Comparison of ENCODE assay signal across 17 cellular contexts in the genomic region with DNA sequence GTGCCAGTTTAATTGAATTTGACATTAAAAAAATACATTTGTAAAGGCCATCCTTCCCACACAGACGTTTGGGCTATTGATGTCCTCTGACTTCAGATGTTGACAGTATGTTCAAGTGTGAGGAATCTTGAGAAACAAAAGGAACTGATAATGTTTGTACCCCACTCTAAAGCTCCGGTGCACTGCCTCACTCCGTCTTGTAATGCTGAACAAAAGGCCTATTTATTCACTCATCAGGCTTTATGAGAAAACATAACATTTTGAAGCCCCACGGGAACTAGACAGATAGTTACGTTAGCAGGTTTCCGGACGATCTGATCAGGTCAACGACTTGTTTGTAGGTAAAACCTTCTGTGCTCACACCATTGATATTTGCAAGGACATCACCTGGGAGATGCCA. TPM values are rescaled to one million over a fixed set of nuclear protein-coding genes. Genes with fewer than 3 reads are reported as not detected.
DNase-seq lines count a peak whose midpoint lies in the region; ATAC-seq, FAIRE-seq and TF ChIP-seq lines count a peak whose summit lies in the region.
"Had no signal": no experiment of that assay in that cellular context is flagged by ENCODE, and none has a peak within 500 bp of the region (broad histone marks: within the 10 kb centered on the region; RNA-seq: fewer than 3 reads in every experiment).

No MANE protein-coding gene starts in this region.

- peaks cover 99% of the 10 kb centered on the region for H3K36me3 Mint-ChIP-seq in activated CD4-positive, alpha-beta T cell treated with anti-CD3 and anti-CD28 coated beads, Interleukin-2, amount 10 ng/mL, durations not matched to agents 7 days and 5 days (ENCODE audit: low read depth)
- peaks cover 100% of the 10 kb centered on the region for H3K36me3 Mint-ChIP-seq in activated T-helper 17 cell treated with anti-CD3 and anti-CD28 coated beads, Interleukin-2, amount 50 U/mL, for 72 hours (ENCODE audit: low read depth)
- peaks cover 99% of the 10 kb centered on the region for H3K36me3 Mint-ChIP-seq in natural killer cell treated with Interleukin-12 subunit alpha and Interleukin-12 subunit beta and Interleukin-15 and Interleukin-18, amount 100 ng/mL, for 72 hours

- FAIRE-seq in GM12891 (lab: Jason Lieb, UNC) (peak; percentile 55), RCC 7860 (lab: Jason Lieb, UNC) (no peak)

- CTCF ChIA-PET in activated CD4-positive, alpha-beta T cell treated with anti-CD3 and anti-CD28 coated beads, Interleukin-2, amount 10 ng/mL, durations not matched to agents 7 days and 5 days (lab: Charles Lee), result interaction anchor here (0.7 to 4.0 kb wide), 4 partner anchors 9 to 128 kb away, joined by 3 to 27 read pairs (median 3); no protein-coding TSS in a partner anchor

- no peak for TF ChIP-seq POLR2A in GM12891 (IDR thresholded peaks at IDR 0.05; ENCODE audit: low read depth, low read length)

- peak overlapping the region; percentile 86 for H3K27ac Mint-ChIP-seq in activated CD4-positive, alpha-beta T cell treated with anti-CD3 and anti-CD28 coated beads, Interleukin-2, amount 10 ng/mL, durations not matched to agents 7 days and 5 days
- peak overlapping the region; percentile 96 for H3K27ac Mint-ChIP-seq in activated T-helper 17 cell treated with anti-CD3 and anti-CD28 coated beads, Interleukin-2, amount 50 U/mL, for 72 hours
- peak overlapping the region; percentile 99 for H3K27ac Mint-ChIP-seq in natural killer cell treated with Interleukin-12 subunit alpha and Interleukin-12 subunit beta and Interleukin-15 and Interleukin-18, amount 100 ng/mL, for 72 hours
- H3K27ac Mint-ChIP-seq: GM23338 had no signal

- DNase-seq in activated CD4-positive, alpha-beta T cell treated with anti-CD3 and anti-CD28 coated beads, Interleukin-2, amount 10 ng/mL, durations not matched to agents 7 days and 5 days, result no peak
- no peak for DNase-seq in activated CD4-positive, alpha-beta T cell treated with anti-CD3 and anti-CD28 coated beads, Interleukin-2, amount 50 U/mL, for 4 hours
- DNase-seq in GM12891 (ENCODE audit: insufficient read length, low spot score) (no peak), DMS153 treated with DMSO at 0.1 percent for 48 hours (lab: John Stamatoyannopoulos, UW; ENCODE audit: unreplicated experiment) (no peak), RCC 7860 (ENCODE audit: low spot score) (no peak)
- no peak for DNase-seq in natural killer cell treated with Interleukin-12 subunit alpha and Interleukin-12 subunit beta and Interleukin-15 and Interleukin-18, amount 100 ng/mL, for 72 hours (ENCODE audit: low spot score)
- DNase-seq: ACHN, aorta, heart right ventricle, NCI-H1930, ovary, Right ventricle myocardium superior, sigmoid colon, T-helper 9 cell had no signal

- H3K9me3 Mint-ChIP-seq in activated CD4-positive, alpha-beta T cell treated with anti-CD3 and anti-CD28 coated beads, Interleukin-2, amount 10 ng/mL, durations not matched to agents 7 days and 5 days, result peaks cover 9% of the 10 kb centered on the region
- H3K9me3 Mint-ChIP-seq in activated T-helper 17 cell treated with anti-CD3 and anti-CD28 coated beads, Interleukin-2, amount 50 U/mL, for 72 hours, result no peaks in the 10 kb centered on the region
- no peaks in the 10 kb centered on the region for H3K9me3 Mint-ChIP-seq in natural killer cell treated with Interleukin-12 subunit alpha and Interleukin-12 subunit beta and Interleukin-15 and Interleukin-18, amount 100 ng/mL, for 72 hours

- peaks cover 91% of the 10 kb centered on the region for H3K4me1 Mint-ChIP-seq in activated CD4-positive, alpha-beta T cell treated with anti-CD3 and anti-CD28 coated beads, Interleukin-2, amount 10 ng/mL, durations not matched to agents 7 days and 5 days
- H3K4me1 Mint-ChIP-seq in activated T-helper 17 cell treated with anti-CD3 and anti-CD28 coated beads, Interleukin-2, amount 50 U/mL, for 72 hours, result peaks cover 78% of the 10 kb centered on the region
- H3K4me1 Mint-ChIP-seq in natural killer cell treated with Interleukin-12 subunit alpha and Interleukin-12 subunit beta and Interleukin-15 and Interleukin-18, amount 100 ng/mL, for 72 hours (ENCODE audit: low read depth in 2 of 2), result peaks cover 77 to 94% of the 10 kb centered on the region in 2 donors

- H3K27me3 Mint-ChIP-seq in activated CD4-positive, alpha-beta T cell treated with anti-CD3 and anti-CD28 coated beads, Interleukin-2, amount 10 ng/mL, durations not matched to agents 7 days and 5 days, result no peaks in the 10 kb centered on the region
- H3K27me3 Mint-ChIP-seq in activated T-helper 17 cell treated with anti-CD3 and anti-CD28 coated beads, Interleukin-2, amount 50 U/mL, for 72 hours, result no peaks in the 10 kb centered on the region
- H3K27me3 Mint-ChIP-seq in natural killer cell treated with Interleukin-12 subunit alpha and Interleukin-12 subunit beta and Interleukin-15 and Interleukin-18, amount 100 ng/mL, for 72 hours, result no peaks in the 10 kb centered on the region

- POLR2A ChIA-PET in activated CD4-positive, alpha-beta T cell treated with anti-CD3 and anti-CD28 coated beads, Interleukin-2, amount 10 ng/mL, durations not matched to agents 7 days and 5 days (lab: Charles Lee), result interaction anchor here (0.6 to 1.2 kb wide), 2 partner anchors 16 to 18 kb away, joined by 3 read pairs; no protein-coding TSS in a partner anchor

- no peak for ATAC-seq in activated T-helper 17 cell treated with anti-CD3 and anti-CD28 coated beads, Interleukin-2, amount 50 U/mL, for 72 hours (replicated peaks)
- ATAC-seq in natural killer cell treated with Interleukin-12 subunit alpha and Interleukin-12 subunit beta and Interleukin-15 and Interleukin-18, amount 100 ng/mL, for 72 hours, result no peak
- no peak for ATAC-seq in GM21367 (IDR thresholded peaks at IDR 0.05; ENCODE audit: unreplicated experiment)
- ATAC-seq: GM23338, heart right ventricle had no signal

- peak overlapping the region; percentile 96 for H3K4me3 Mint-ChIP-seq in activated CD4-positive, alpha-beta T cell treated with anti-CD3 and anti-CD28 coated beads, Interleukin-2, amount 10 ng/mL, durations not matched to agents 7 days and 5 days
- peak overlapping the region; percentile 92 for H3K4me3 Mint-ChIP-seq in activated T-helper 17 cell treated with anti-CD3 and anti-CD28 coated beads, Interleukin-2, amount 50 U/mL, for 72 hours
- H3K4me3 Mint-ChIP-seq in natural killer cell treated with Interleukin-12 subunit alpha and Interleukin-12 subunit beta and Interleukin-15 and Interleukin-18, amount 100 ng/mL, for 72 hours, result peak overlapping the region; percentile 99
- H3K4me3 Mint-ChIP-seq: GM23338 had no signal

TF ChIP-seq in GM12891, 5 proteins besides CTCF, POLR2A, EP300 and RAD21:
- TF ChIP-seq POLR2AphosphoS5 (IDR thresholded peaks at IDR 0.05; ENCODE audit: low read depth, low read length), result no peak
- no peak for TF ChIP-seq POU2F2 (IDR thresholded peaks at IDR 0.05; ENCODE audit: low read depth, low read length)
- TF ChIP-seq PAX5 (IDR thresholded peaks at IDR 0.05; ENCODE audit: insufficient read depth, low read length, severe bottlenecking), result no peak
- TF ChIP-seq TAF1 (IDR thresholded peaks at IDR 0.05; ENCODE audit: low read depth, low read length), result no peak
- no peak for TF ChIP-seq SPI1 (IDR thresholded peaks at IDR 0.05; ENCODE audit: low read depth, low read length)

RNA-seq across cellular contexts. Expression of gene CYTIP, which starts 13.6 kb away (rescaled TPM):
- 100 to 1,000 TPM; 234 to 279 TPM for total RNA-seq in activated CD4-positive, alpha-beta T cell treated with anti-CD3 and anti-CD28 coated beads, Interleukin-2, amount 10 ng/mL, durations not matched to agents 7 days and 5 days
- 70.8 TPM for polyA plus RNA-seq in GM12891 (2012; ENCODE audit: low read depth, missing spikeins)
- 100 to 1,000 TPM; 581 to 591 TPM for total RNA-seq in activated T-helper 17 cell treated with anti-CD3 and anti-CD28 coated beads, Interleukin-2, amount 50 U/mL, for 72 hours
- 1,000 to 10,000 TPM in 1 of 2 donors, 100 to 1,000 TPM in 1; 755 to 1,319 TPM for total RNA-seq in natural killer cell treated with Interleukin-12 subunit alpha and Interleukin-12 subunit beta and Interleukin-15 and Interleukin-18, amount 100 ng/mL, for 72 hours
- total RNA-seq: GM23338 had no signal
- polyA plus RNA-seq: GM23338 had no signal
